ENCODE assay signal across 1 cellular context in the genomic region with DNA sequence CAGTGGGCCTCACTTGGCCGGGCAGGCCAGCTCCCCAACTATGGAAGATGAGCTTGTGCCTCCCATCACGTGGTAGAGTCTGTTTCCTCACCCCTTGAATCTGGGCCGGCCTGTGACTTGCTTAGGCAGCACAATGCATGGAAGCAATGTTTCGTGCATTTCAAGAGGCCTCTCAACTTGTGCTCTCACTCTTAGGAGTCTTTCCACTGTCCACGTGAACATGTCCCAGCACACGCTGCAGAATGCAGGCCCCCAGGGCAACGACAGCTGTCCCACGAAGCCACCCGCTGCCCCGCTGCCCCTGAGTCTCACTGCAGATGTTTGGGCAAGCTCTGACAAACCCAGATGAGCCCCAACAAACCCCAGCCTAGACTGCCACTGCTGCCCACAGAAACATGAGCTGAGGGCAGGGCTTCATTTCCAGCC.
TF ChIP-seq lines count a peak whose summit lies in the region.

No MANE protein-coding gene starts in this region.

TF ChIP-seq in HepG2, 621 proteins besides CTCF, POLR2A, EP300 and RAD21:
- TF ChIP-seq KDM2A (CRISPR knock-in tag; IDR thresholded peaks at IDR 0.05; ENCODE audit: borderline replicate concordance, low read depth), result no peak
- no peak for TF ChIP-seq ELF3 (CRISPR knock-in tag; IDR thresholded peaks at IDR 0.05)
- no peak for TF ChIP-seq IKZF4 (CRISPR knock-in tag; IDR thresholded peaks at IDR 0.05; ENCODE audit: borderline replicate concordance, low read depth, not compliant biosample characterization)
- TF ChIP-seq ZNF607 (CRISPR knock-in tag; IDR thresholded peaks at IDR 0.05; ENCODE audit: borderline replicate concordance), result no peak
- TF ChIP-seq ATRX (CRISPR knock-in tag; IDR thresholded peaks at IDR 0.05; ENCODE audit: borderline replicate concordance), result no peak
- TF ChIP-seq, protein P1, sequence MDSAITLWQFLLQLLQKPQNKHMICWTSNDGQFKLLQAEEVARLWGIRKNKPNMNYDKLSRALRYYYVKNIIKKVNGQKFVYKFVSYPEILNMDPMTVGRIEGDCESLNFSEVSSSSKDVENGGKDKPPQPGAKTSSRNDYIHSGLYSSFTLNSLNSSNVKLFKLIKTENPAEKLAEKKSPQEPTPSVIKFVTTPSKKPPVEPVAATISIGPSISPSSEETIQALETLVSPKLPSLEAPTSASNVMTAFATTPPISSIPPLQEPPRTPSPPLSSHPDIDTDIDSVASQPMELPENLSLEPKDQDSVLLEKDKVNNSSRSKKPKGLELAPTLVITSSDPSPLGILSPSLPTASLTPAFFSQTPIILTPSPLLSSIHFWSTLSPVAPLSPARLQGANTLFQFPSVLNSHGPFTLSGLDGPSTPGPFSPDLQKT (CRISPR knock-in tag; IDR thresholded peaks at IDR 0.05; ENCODE audit: borderline replicate concordance), result no peak
- TF ChIP-seq, protein P2, sequence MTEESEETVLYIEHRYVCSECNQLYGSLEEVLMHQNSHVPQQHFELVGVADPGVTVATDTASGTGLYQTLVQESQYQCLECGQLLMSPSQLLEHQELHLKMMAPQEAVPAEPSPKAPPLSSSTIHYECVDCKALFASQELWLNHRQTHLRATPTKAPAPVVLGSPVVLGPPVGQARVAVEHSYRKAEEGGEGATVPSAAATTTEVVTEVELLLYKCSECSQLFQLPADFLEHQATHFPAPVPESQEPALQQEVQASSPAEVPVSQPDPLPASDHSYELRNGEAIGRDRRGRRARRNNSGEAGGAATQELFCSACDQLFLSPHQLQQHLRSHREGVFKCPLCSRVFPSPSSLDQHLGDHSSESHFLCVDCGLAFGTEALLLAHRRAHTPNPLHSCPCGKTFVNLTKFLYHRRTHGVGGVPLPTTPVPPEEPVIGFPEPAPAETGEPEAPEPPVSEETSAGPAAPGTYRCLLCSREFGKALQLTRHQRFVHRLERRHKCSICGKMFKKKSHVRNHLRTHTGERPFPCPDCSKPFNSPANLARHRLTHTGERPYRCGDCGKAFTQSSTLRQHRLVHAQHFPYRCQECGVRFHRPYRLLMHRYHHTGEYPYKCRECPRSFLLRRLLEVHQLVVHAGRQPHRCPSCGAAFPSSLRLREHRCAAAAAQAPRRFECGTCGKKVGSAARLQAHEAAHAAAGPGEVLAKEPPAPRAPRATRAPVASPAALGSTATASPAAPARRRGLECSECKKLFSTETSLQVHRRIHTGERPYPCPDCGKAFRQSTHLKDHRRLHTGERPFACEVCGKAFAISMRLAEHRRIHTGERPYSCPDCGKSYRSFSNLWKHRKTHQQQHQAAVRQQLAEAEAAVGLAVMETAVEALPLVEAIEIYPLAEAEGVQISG (CRISPR knock-in tag; IDR thresholded peaks at IDR 0.05), result no peak
TF ChIP-seq in HepG2: peak in this region for 0.
